In the genomic region with DNA sequence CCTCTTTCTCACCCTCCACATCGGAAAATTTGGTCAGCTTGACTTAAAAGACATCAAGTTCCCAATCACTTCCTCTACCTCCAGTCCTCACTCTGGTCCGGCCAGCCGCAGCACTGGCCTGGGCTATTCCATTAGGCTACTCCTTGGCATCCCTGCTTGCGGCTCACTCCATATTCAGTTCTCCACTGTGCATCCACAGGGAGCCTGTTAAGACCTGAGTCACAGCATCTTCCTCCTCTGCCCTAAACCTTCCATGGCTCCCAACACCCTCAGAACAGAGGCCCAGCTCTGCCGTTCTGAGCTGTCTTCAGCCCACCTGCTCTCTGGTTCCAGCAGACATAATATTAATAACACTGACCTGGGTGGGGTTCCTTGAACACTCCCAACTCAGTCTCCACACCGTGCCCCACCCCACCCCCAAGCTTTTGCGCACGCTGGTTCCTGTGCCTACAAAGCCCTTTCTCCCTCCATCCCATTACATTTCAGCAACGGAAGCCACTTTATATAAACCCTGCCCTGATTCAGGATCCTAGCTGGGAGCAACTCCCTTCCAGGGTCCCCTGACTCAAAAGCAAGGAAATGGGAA, we compare ENCODE assay signal across 8 cellular contexts. TPM values are rescaled to one million over a fixed set of nuclear protein-coding genes. Genes with fewer than 3 reads are reported as not detected.
DNase-seq lines count a peak whose midpoint lies in the region; ATAC-seq and TF ChIP-seq lines count a peak whose summit lies in the region.

No MANE protein-coding gene starts in this region.

- peak overlapping the region; percentile 73 for H3K4me3 ChIP-seq in mononuclear cell (ENCODE audit: low read length)

- peaks cover 17% of the 10 kb centered on the region for H3K4me1 Mint-ChIP-seq in chondrocyte (ENCODE audit: low read depth)

- ATAC-seq in HG03108 (IDR thresholded peaks at IDR 0.05; ENCODE audit: unreplicated experiment): no peak
- no peak for ATAC-seq in HG02798 (IDR thresholded peaks at IDR 0.05; ENCODE audit: poor library complexity, unreplicated experiment)
- no peak for ATAC-seq in HG03135 (IDR thresholded peaks at IDR 0.05; ENCODE audit: unreplicated experiment)

- peak overlapping the region; percentile 84 for H3K4me3 Mint-ChIP-seq in chondrocyte (ENCODE audit: unreplicated experiment)

- peaks cover 29% of the 10 kb centered on the region for H3K36me3 Mint-ChIP-seq in chondrocyte (ENCODE audit: low read depth)

- TF ChIP-seq CTCF in chondrocyte (IDR thresholded peaks at IDR 0.05): no peak

- H3K27ac Mint-ChIP-seq in chondrocyte (ENCODE audit: unreplicated experiment): peak overlapping the region; percentile 49

- H3K27me3 Mint-ChIP-seq in chondrocyte (ENCODE audit: low read depth): peaks cover under 1% of the 10 kb centered on the region

- peaks cover 20% of the 10 kb centered on the region for H3K9me3 ChIP-seq in mononuclear cell (ENCODE audit: low read depth, low read length)

- H3K27me3 ChIP-seq in mononuclear cell (ENCODE audit: insufficient read depth, low read length): no peaks in the 10 kb centered on the region

- DNase-seq in CMK (ENCODE audit: low read depth) (peak; percentile 54), NCI-H345 (lab: John Stamatoyannopoulos, UW) (peak; percentile 26), chondrocyte (ENCODE audit: low spot score) (no peak), H4 (ENCODE audit: low spot score) (no peak)

- peaks cover 14% of the 10 kb centered on the region for H3K4me1 ChIP-seq in mononuclear cell (ENCODE audit: insufficient read depth, low read length)

- H3K9me3 Mint-ChIP-seq in chondrocyte (ENCODE audit: low read depth): peaks cover 31% of the 10 kb centered on the region

RNA-seq across cellular contexts. Expression of a gene that starts 1.0 kb away (rescaled TPM):
- total RNA-seq in chondrocyte (3.1 to 4.1 TPM (median 3.2 TPM) in 3 replicates), mononuclear cell (10.2 TPM)
- total RNA-seq in H4 (2014; rRNA removed; shearing (Covaris generic)): 6.3 and 7.6 TPM in 2 replicates

RNA-seq across cellular contexts. Expression of a gene that starts 36.3 kb away (rescaled TPM):
- 2.8 to 3.9 TPM (median 3.7 TPM) in 3 replicates for total RNA-seq in chondrocyte
- 2.3 TPM for total RNA-seq in mononuclear cell
- 2.8 and 3.7 TPM in 2 replicates for total RNA-seq in H4 (2014; rRNA removed; shearing (Covaris generic))

RNA-seq across cellular contexts. Expression of a gene that starts 37.1 kb away (rescaled TPM):
- total RNA-seq in chondrocyte: 58.4 to 67.9 TPM (median 65.8 TPM) in 3 replicates
- total RNA-seq in mononuclear cell: 61.5 TPM
- total RNA-seq in H4 (2014; rRNA removed; shearing (Covaris generic)): 21.3 and 22.0 TPM in 2 replicates

Comparison
In these comparisons a context has a peak if more than half of its experiments do, and no peak if none do; other contexts are left out.
1. DNase-seq: peak in CMK (single experiment) and NCI-H345 (single experiment); none in chondrocyte (single experiment) and H4 (single experiment).